ENCODE assay signal across 11 cellular contexts in the genomic region with DNA sequence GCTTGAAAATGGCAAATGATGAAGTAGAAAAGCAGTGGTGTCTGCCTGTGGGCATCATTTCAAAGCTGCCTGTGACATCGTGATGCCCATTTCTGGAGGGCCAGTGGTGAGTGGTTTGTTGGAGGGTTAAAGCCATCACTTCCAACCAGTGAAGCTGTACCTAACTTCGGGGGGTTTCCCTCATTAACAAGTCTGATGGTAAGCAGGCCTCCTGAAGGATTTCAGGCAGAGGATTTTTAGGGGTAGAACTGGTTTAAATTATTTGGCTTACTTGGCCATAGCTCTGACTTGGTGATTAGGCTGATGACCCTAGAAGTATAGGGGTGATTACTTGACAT. TPM values are rescaled to one million over a fixed set of nuclear protein-coding genes. Genes with fewer than 3 reads are reported as not detected.
DNase-seq lines count a peak whose midpoint lies in the region; ATAC-seq and TF ChIP-seq lines count a peak whose summit lies in the region.
"Had no signal": no experiment of that assay in that cellular context is flagged by ENCODE, and none has a peak within 500 bp of the region (broad histone marks: within the 10 kb centered on the region; RNA-seq: fewer than 3 reads in every experiment).

No MANE protein-coding gene starts in this region.

- ATAC-seq in activated CD4-positive, alpha-beta T cell treated with anti-CD3 and anti-CD28 coated beads for 36 hours = peak; percentile 24
- ATAC-seq in HG02981 (IDR thresholded peaks at IDR 0.05; ENCODE audit: unreplicated experiment) (peak; percentile 22), HG03139 (IDR thresholded peaks at IDR 0.05; ENCODE audit: unreplicated experiment) (no peak), HG03378 (IDR thresholded peaks at IDR 0.05; ENCODE audit: unreplicated experiment) (no peak)
- no peak for ATAC-seq in activated naive CD8-positive, alpha-beta T cell treated with anti-CD3 and anti-CD28 coated beads, Interleukin-2, amount 10 ng/mL, durations not matched to agents 7 days and 5 days (ENCODE audit: low read depth)

- H3K9me3 ChIP-seq in stomach = no peaks in the 10 kb centered on the region
- H3K9me3 ChIP-seq: adrenal gland had no signal

- intact Hi-C loops in activated CD4-positive, alpha-beta T cell treated with anti-CD3 and anti-CD28 coated beads for 36 hours (cut with DNase I, micrococcal nuclease) = loop anchor here in 1 of 2 experiments (2.0 kb wide), 1 partner anchor 34 kb away; no protein-coding TSS in a partner anchor
- intact Hi-C loops in stomach (cut with DNase I; ENCODE audit: low total_unique reads) = no loop called here

- no peaks in the 10 kb centered on the region for H3K36me3 ChIP-seq in stomach
- H3K36me3 ChIP-seq: adrenal gland had no signal

- H3K36me3 Mint-ChIP-seq in activated CD4-positive, alpha-beta T cell treated with anti-CD3 and anti-CD28 coated beads for 36 hours (ENCODE audit: low read depth) = peaks cover 84% of the 10 kb centered on the region
- H3K36me3 Mint-ChIP-seq in activated naive CD8-positive, alpha-beta T cell treated with anti-CD3 and anti-CD28 coated beads, Interleukin-2, amount 10 ng/mL, durations not matched to agents 7 days and 5 days = peaks cover 47% of the 10 kb centered on the region

- H3K4me3 ChIP-seq in stomach = no peak overlapping the region
- H3K4me3 ChIP-seq: adrenal gland had no signal

- POLR2A ChIA-PET in activated CD4-positive, alpha-beta T cell treated with anti-CD3 and anti-CD28 coated beads for 36 hours (lab: Charles Lee) = interaction anchor here (0.9 to 2.5 kb wide), 4 partner anchors 10 to 88 kb away, joined by 3 to 9 read pairs (median 5); no protein-coding TSS in a partner anchor
- POLR2A ChIA-PET in activated naive CD8-positive, alpha-beta T cell treated with anti-CD3 and anti-CD28 coated beads, Interleukin-2, amount 10 ng/mL, durations not matched to agents 7 days and 5 days (lab: Charles Lee) = interaction anchor here (1.7 to 4.5 kb wide), 3 partner anchors 10 to 51 kb away, joined by 5 to 20 read pairs (median 9); no protein-coding TSS in a partner anchor

- TF ChIP-seq POLR2A in stomach (IDR thresholded peaks at IDR 0.05) = no peak

- H3K27ac Mint-ChIP-seq in activated CD4-positive, alpha-beta T cell treated with anti-CD3 and anti-CD28 coated beads for 36 hours = peak overlapping the region; percentile 95
- H3K27ac Mint-ChIP-seq in activated naive CD8-positive, alpha-beta T cell treated with anti-CD3 and anti-CD28 coated beads, Interleukin-2, amount 10 ng/mL, durations not matched to agents 7 days and 5 days = peak overlapping the region; percentile 91

- no peak for TF ChIP-seq CTCF in stomach (IDR thresholded peaks at IDR 0.05)

- H3K4me3 Mint-ChIP-seq in activated CD4-positive, alpha-beta T cell treated with anti-CD3 and anti-CD28 coated beads for 36 hours = peak overlapping the region; percentile 57
- H3K4me3 Mint-ChIP-seq in activated naive CD8-positive, alpha-beta T cell treated with anti-CD3 and anti-CD28 coated beads, Interleukin-2, amount 10 ng/mL, durations not matched to agents 7 days and 5 days = peak overlapping the region; percentile 61

- CTCF ChIA-PET in activated CD4-positive, alpha-beta T cell treated with anti-CD3 and anti-CD28 coated beads for 36 hours (lab: Charles Lee) = interaction anchor here (0.6 to 5.3 kb wide), 15 partner anchors 10 to 378 kb away, joined by 3 to 30 read pairs (median 4); partner anchors contain the start of genes DTWD2 and TNFAIP8

- no peak for TF ChIP-seq EP300 in stomach (IDR thresholded peaks at IDR 0.05)

- H3K27me3 ChIP-seq in stomach = no peaks in the 10 kb centered on the region
- H3K27me3 ChIP-seq: adrenal gland had no signal

- H3K9me3 Mint-ChIP-seq in activated CD4-positive, alpha-beta T cell treated with anti-CD3 and anti-CD28 coated beads for 36 hours (ENCODE audit: low read depth) = peaks cover 1% of the 10 kb centered on the region
- no peaks in the 10 kb centered on the region for H3K9me3 Mint-ChIP-seq in activated naive CD8-positive, alpha-beta T cell treated with anti-CD3 and anti-CD28 coated beads, Interleukin-2, amount 10 ng/mL, durations not matched to agents 7 days and 5 days

- peaks cover 11 to 78% (median 39%) of the 10 kb centered on the region in 4 donors for H3K4me1 ChIP-seq in stomach

- DNase-seq in activated CD4-positive, alpha-beta T cell treated with anti-CD3 and anti-CD28 coated beads for 36 hours = peak; percentile 56
- no peak for DNase-seq in activated CD4-positive, alpha-beta T cell treated with anti-CD3 and anti-CD28 coated beads, Interleukin-2, amount 50 U/mL, for 48 hours
- no peak for DNase-seq in activated naive CD8-positive, alpha-beta T cell treated with anti-CD3 and anti-CD28 coated beads, Interleukin-2, amount 10 ng/mL, durations not matched to agents 7 days and 5 days
- DNase-seq in stomach (no peak), NCI-H1092 treated with DMSO at 0.1 percent for 48 hours (lab: John Stamatoyannopoulos, UW) (no peak)
- DNase-seq: 8988T, adrenal gland, NCI-H1694 treated with DMSO at 0.1 percent for 48 hours had no signal

- peaks cover 97% of the 10 kb centered on the region for H3K4me1 Mint-ChIP-seq in activated CD4-positive, alpha-beta T cell treated with anti-CD3 and anti-CD28 coated beads for 36 hours
- peaks cover 75% of the 10 kb centered on the region for H3K4me1 Mint-ChIP-seq in activated naive CD8-positive, alpha-beta T cell treated with anti-CD3 and anti-CD28 coated beads, Interleukin-2, amount 10 ng/mL, durations not matched to agents 7 days and 5 days

- 66 to 79% (median 74%) methylated on average over 2 of the region's 2 CpGs for WGBS in stomach, 5 donors

- H3K27ac ChIP-seq in stomach = peak overlapping the region in 3 of 5 donors; percentile 4 to 47 (median 37)

- no peaks in the 10 kb centered on the region for H3K27me3 Mint-ChIP-seq in activated CD4-positive, alpha-beta T cell treated with anti-CD3 and anti-CD28 coated beads for 36 hours
- no peaks in the 10 kb centered on the region for H3K27me3 Mint-ChIP-seq in activated naive CD8-positive, alpha-beta T cell treated with anti-CD3 and anti-CD28 coated beads, Interleukin-2, amount 10 ng/mL, durations not matched to agents 7 days and 5 days

RNA-seq across cellular contexts. Expression of gene TNFAIP8, which starts 10.7 kb away (rescaled TPM):
- total RNA-seq in activated CD4-positive, alpha-beta T cell treated with anti-CD3 and anti-CD28 coated beads for 36 hours = 100 to 1,000 TPM; 166 to 171 TPM
- total RNA-seq in activated naive CD8-positive, alpha-beta T cell treated with anti-CD3 and anti-CD28 coated beads, Interleukin-2, amount 10 ng/mL, durations not matched to agents 7 days and 5 days = 100 to 1,000 TPM; 121 to 122 TPM
- total RNA-seq in stomach = 10 to 100 TPM in 3 of 5 donors, 1 to 10 TPM in 2; 1.2 to 37.1 (median 10.7) TPM
- polyA plus RNA-seq in stomach = 10 to 100 TPM in 2 of 3 donors, 1 to 10 TPM in 1; 9.6 to 18.4 (median 14.9) TPM

Comparison
In these comparisons a context has a peak if more than half of its experiments do, and no peak if none do; other contexts are left out.
1. ATAC-seq: peak in activated CD4-positive, alpha-beta T cell treated with anti-CD3 and anti-CD28 coated beads for 36 hours (single experiment) and HG02981 (single experiment); none in activated naive CD8-positive, alpha-beta T cell treated with anti-CD3 and anti-CD28 coated beads, Interleukin-2, amount 10 ng/mL, durations not matched to agents 7 days and 5 days (single experiment), HG03139 (single experiment) and HG03378 (single experiment).